ENCODE assay signal across 8 cellular contexts in genomic region chr15:89057506-89058133, GRCh38. TPM values are rescaled to one million over a fixed set of nuclear protein-coding genes. Genes with fewer than 3 reads are reported as not detected.
DNase-seq lines count a peak whose midpoint lies in the region; ATAC-seq and TF ChIP-seq lines count a peak whose summit lies in the region.

No MANE protein-coding gene starts in this region.

- no peaks in the 10 kb centered on the region for H3K9me3 ChIP-seq in lung (ENCODE audit: control insufficient read depth in 2 of 2, insufficient read depth in 1 of 2, low read length in 1 of 2)

- no peaks in the 10 kb centered on the region for H3K36me3 ChIP-seq in lung (ENCODE audit: control insufficient read depth in 2 of 2, insufficient read depth in 2 of 2, low read length in 2 of 2)

- TF ChIP-seq CTCF in GM10266 (IDR thresholded peaks at IDR 0.05; ENCODE audit: control insufficient read depth, insufficient read depth, low read depth, missing control alignments) (peak; percentile 99), lung (IDR thresholded peaks at IDR 0.05; ENCODE audit: control extremely low read depth, extremely low read depth) (peak; percentile 98)

- ATAC-seq in HG02973 (IDR thresholded peaks at IDR 0.05; ENCODE audit: unreplicated experiment) (peak; percentile 70), lung (ENCODE audit: insufficient read depth, low FRiP score) (peak; percentile 96), HG03469 (IDR thresholded peaks at IDR 0.05; ENCODE audit: unreplicated experiment) (no peak)

- no peak overlapping the region for H3K27ac ChIP-seq in lung (ENCODE audit: low read depth in 1 of 2, low read length in 1 of 2)

- H3K27me3 ChIP-seq in lung (ENCODE audit: control insufficient read depth, insufficient read depth): no peaks in the 10 kb centered on the region

- 27 to 29% methylated on average over 13 of the region's 13 CpGs for WGBS in lung, 2 donors

- peaks cover 0 to 3% of the 10 kb centered on the region in 2 donors for H3K4me1 ChIP-seq in lung (ENCODE audit: control insufficient read depth in 2 of 2, insufficient read depth in 2 of 2, low read length in 2 of 2)

- H3K4me3 ChIP-seq in lung: no peak overlapping the region

- DNase-seq in GM10266 (ENCODE audit: extremely low spot score) (peak; percentile 75), NCI-H526 treated with DMSO at 0.1 percent for 48 hours (lab: John Stamatoyannopoulos, UW) (peak; percentile 45), dermis blood vessel endothelial cell (peak; percentile 84), lung (ENCODE audit: low spot score) (peak; percentile 85)
- peak; percentile 79 to 83 for DNase-seq in activated CD4-positive, alpha-beta T cell treated with anti-CD3 and anti-CD28 coated beads, Interleukin-2, amount 50 U/mL, for 4 hours
- DNase-seq in stimulated activated CD8-positive, alpha-beta memory T cell treated with anti-CD3 and anti-CD28 coated beads, Interleukin-15, amount 100 ng/mL, for 24 hours (ENCODE audit: low read depth): peak; percentile 86

RNA-seq across cellular contexts. Expression of gene ABHD2, which starts 30.6 kb away (rescaled TPM):
- total RNA-seq in dermis blood vessel endothelial cell (51.7 and 75.6 TPM in 2 replicates), lung (100 to 1,000 TPM in 1 of 2 donors, 10 to 100 TPM in 1; 77.2 to 200 TPM)
- 10 to 100 TPM; 11.7 to 41.5 TPM for polyA plus RNA-seq in lung
